Comparison of ENCODE assay signal across 24 cellular contexts in the genomic region with DNA sequence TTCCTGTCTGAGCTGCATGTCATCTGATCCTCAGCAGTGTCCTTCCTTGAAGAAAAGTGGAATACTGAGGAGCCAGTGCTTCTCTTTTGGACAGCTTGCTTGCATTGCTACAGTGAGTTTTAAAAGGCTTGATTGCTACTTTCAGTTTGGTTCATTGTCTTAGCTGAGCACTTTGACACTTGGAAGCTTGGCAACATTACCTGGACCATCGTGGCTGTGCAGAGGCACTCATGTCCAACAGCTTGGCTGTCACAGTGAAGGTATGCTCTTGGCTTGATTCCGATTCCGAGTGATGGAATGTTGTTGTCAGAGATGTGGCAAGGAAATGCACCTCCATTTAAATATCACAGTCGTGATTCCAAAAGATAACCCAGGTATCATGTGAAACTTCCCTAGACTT.
DNase-seq lines count a peak whose midpoint lies in the region; ATAC-seq and TF ChIP-seq lines count a peak whose summit lies in the region.
"Had no signal": no experiment of that assay in that cellular context is flagged by ENCODE, and none has a peak within 500 bp of the region (broad histone marks: within the 10 kb centered on the region; RNA-seq: fewer than 3 reads in every experiment).

No MANE protein-coding gene starts in this region.

- POLR2A ChIA-PET in Panc1 (lab: Charles Lee), result no interaction called here

- no peaks in the 10 kb centered on the region for H3K36me3 Mint-ChIP-seq in GM23338 (ENCODE audit: low read depth)

- H3K4me1 ChIP-seq in heart left ventricle, result peaks cover 0 to 29% (median 12%) of the 10 kb centered on the region in 12 donors
- 0 out of 2 replicates have a peak, but pooled peaks cover 3% of the 10 kb centered on the region for H3K4me1 ChIP-seq in GM23338 (ENCODE audit: insufficient read depth)
- H3K4me1 ChIP-seq in Panc1 (ENCODE audit: control insufficient read depth, insufficient read depth, low read length), result no peaks in the 10 kb centered on the region
- H3K4me1 ChIP-seq in osteoblast (ENCODE audit: insufficient read depth, low read length), result peaks cover 9% of the 10 kb centered on the region

- H3K27ac ChIP-seq in heart left ventricle (peak overlapping the region in 4 of 12 donors; percentile 4 to 31 (median 6)), GM23338 (ENCODE audit: low read depth) (no peak overlapping the region), Panc1 (ENCODE audit: low read length) (no peak overlapping the region), osteoblast (ENCODE audit: low read depth, low read length) (no peak overlapping the region)
- H3K27ac ChIP-seq: HL-60, KMS-11 had no signal

- intact Hi-C loops in Right ventricle myocardium inferior (cut with DNase I) (no loop called here), heart left ventricle (cut with DNase I) (no loop called here), Panc1 (cut with micrococcal nuclease; ENCODE audit: unreplicated experiment) (no loop called here)

- no peaks in the 10 kb centered on the region for H3K9me2 ChIP-seq in GM23338 (ENCODE audit: insufficient read depth)

- no peaks in the 10 kb centered on the region for H3K79me2 ChIP-seq in GM23338 (replicated peaks; ENCODE audit: insufficient read depth)
- no peaks in the 10 kb centered on the region for H3K79me2 ChIP-seq in osteoblast (ENCODE audit: insufficient read depth, low read length)

- H4K20me1 ChIP-seq in GM23338 (replicated peaks; ENCODE audit: insufficient read depth), result no peaks in the 10 kb centered on the region
- no peaks in the 10 kb centered on the region for H4K20me1 ChIP-seq in osteoblast (ENCODE audit: insufficient read depth, low read length)

- TF ChIP-seq CTCF in heart left ventricle (IDR thresholded peaks at IDR 0.05) (no peak), GM23338 (conservative IDR thresholded peaks at IDR 0.05; ENCODE audit: low read depth in 2 of 2) (no peak), Panc1 (IDR thresholded peaks at IDR 0.05) (no peak), osteoblast (IDR thresholded peaks at IDR 0.05; ENCODE audit: extremely low read depth, low read depth, low read length) (no peak)

- peak; percentile 45 for ATAC-seq in Right ventricle myocardium inferior
- no peak for ATAC-seq in heart left ventricle
- no peak for ATAC-seq in GM23338
- 0 out of 2 replicates have a peak, but pooled peaks have one; percentile 48 for ATAC-seq in Panc1
- no peak for ATAC-seq in GM21825 (IDR thresholded peaks at IDR 0.05; ENCODE audit: unreplicated experiment)

- H3F3A ChIP-seq in GM23338 (replicated peaks; ENCODE audit: low read depth), result no peaks in the 10 kb centered on the region

- DNase-seq in Right ventricle myocardium inferior (ENCODE audit: missing footprints) (no peak), heart left ventricle (no peak), GM23338 (ENCODE audit: low spot score) (no peak), Panc1 (ENCODE audit: low read depth, low spot score) (no peak), osteoblast (ENCODE audit: insufficient read length, low spot score, missing footprints) (no peak), NCI-H146 treated with DMSO at 0.1 percent for 48 hours (lab: John Stamatoyannopoulos, UW; ENCODE audit: unreplicated experiment) (no peak)
- no peak for DNase-seq in stimulated activated CD4-positive, alpha-beta T cell treated with anti-CD3 and anti-CD28 coated beads, Interleukin-12 subunit alpha, Interleukin-12 subunit beta, amount 100 ng/mL, for 4 hours
- DNase-seq: AML-193; C1 segment of cervical spinal cord; Calu3; CD8-positive, alpha-beta memory T cell; DMS153; H7; MV-4-11; NCI-H1105 treated with DMSO at 0.1 percent for 48 hours; NCI-H1694; NCI-H2081; NCI-H2171; NCI-H345; NCI-H524; NCI-H774 had no signal

- no peaks in the 10 kb centered on the region for H3K27me3 Mint-ChIP-seq in GM23338 (ENCODE audit: insufficient read depth, low read depth, poor library complexity)

- H3K4me3 ChIP-seq in heart left ventricle (no peak overlapping the region), GM23338 (no peak overlapping the region), Panc1 (ENCODE audit: low read depth in 2 of 2, low read length in 2 of 2) (no peak overlapping the region), osteoblast (ENCODE audit: insufficient read depth, low read length) (no peak overlapping the region)

- BruUV-seq in Panc1 (replicated peaks; lab: Mats Ljungman, UMichigan), result no TSS peak

- TF ChIP-seq POLR2A in heart left ventricle (IDR thresholded peaks at IDR 0.05), result no peak

- in situ Hi-C loops in Panc1 (cut with HindIII; ENCODE audit: low pct_unique_long_range_greater_than_20kb, low sequenced_read_pairs), result no loop called here

- H3K27ac Mint-ChIP-seq in GM23338, result no peak overlapping the region
- H3K27ac Mint-ChIP-seq: CD8-positive, alpha-beta memory T cell had no signal

- no peaks in the 10 kb centered on the region for H3K36me3 ChIP-seq in heart left ventricle
- H3K36me3 ChIP-seq in GM23338 (ENCODE audit: insufficient read depth), result no peaks in the 10 kb centered on the region
- no peaks in the 10 kb centered on the region for H3K36me3 ChIP-seq in Panc1 (ENCODE audit: control insufficient read depth, insufficient read depth, low read length)
- no peaks in the 10 kb centered on the region for H3K36me3 ChIP-seq in osteoblast (ENCODE audit: insufficient read depth, low read length)

- WGBS in heart left ventricle, 4 donors, result 47 to 59% (median 54%) methylated on average over 4 of the region's 4 CpGs

- H3K27me3 ChIP-seq in heart left ventricle (no peaks in the 10 kb centered on the region), GM23338 (ENCODE audit: insufficient read depth) (no peaks in the 10 kb centered on the region), Panc1 (ENCODE audit: control insufficient read depth, insufficient read depth, low read length) (no peaks in the 10 kb centered on the region; the same call in 1 of the 2 replicates), osteoblast (ENCODE audit: insufficient read depth, low read length) (no peaks in the 10 kb centered on the region)

- no peak overlapping the region for H3K4me3 Mint-ChIP-seq in GM23338
- H3K4me3 Mint-ChIP-seq: CD8-positive, alpha-beta memory T cell had no signal

- peaks cover 4% of the 10 kb centered on the region; the same call in 1 of the 3 replicates for H3K4me1 Mint-ChIP-seq in GM23338

- H3K4me2 ChIP-seq in GM23338 (no peak overlapping the region), osteoblast (ENCODE audit: insufficient read depth, low read length) (no peak overlapping the region)
- H3K4me2 ChIP-seq: KMS-11 had no signal

- no peaks in the 10 kb centered on the region for H3K9me3 ChIP-seq in heart left ventricle
- H3K9me3 ChIP-seq in Panc1 (ENCODE audit: control insufficient read depth, insufficient read depth, low read depth, low read length), result no peaks in the 10 kb centered on the region
- H3K9me3 ChIP-seq in osteoblast (ENCODE audit: low read depth, low read length), result no peaks in the 10 kb centered on the region

- CTCF ChIA-PET in Panc1 (lab: Charles Lee), result no interaction called here

- no peaks in the 10 kb centered on the region for H3K9me3 Mint-ChIP-seq in GM23338
- H3K9me3 Mint-ChIP-seq: CD8-positive, alpha-beta memory T cell had no signal

- H2AFZ ChIP-seq in GM23338, result peak overlapping the region; percentile 70; the same call in 1 of the 2 replicates
- peak overlapping the region; percentile 44 for H2AFZ ChIP-seq in osteoblast (ENCODE audit: low read length)

TF ChIP-seq in GM23338, 12 proteins besides CTCF, POLR2A, EP300 and RAD21 (continues in another document):
- TF ChIP-seq EZH2 (IDR thresholded peaks at IDR 0.05; ENCODE audit: low read depth, unreplicated experiment), result no peak
- no peak for TF ChIP-seq POLR2AphosphoS5 (IDR thresholded peaks at IDR 0.05; ENCODE audit: low read depth)
- TF ChIP-seq JUNB (IDR thresholded peaks at IDR 0.05; ENCODE audit: unreplicated experiment), result no peak
- no peak for TF ChIP-seq EZH2phosphoT487 (IDR thresholded peaks at IDR 0.05; ENCODE audit: unreplicated experiment)
- TF ChIP-seq NANOG (IDR thresholded peaks at IDR 0.05; ENCODE audit: borderline replicate concordance), result no peak
- TF ChIP-seq ZNF114 (CRISPR knock-in tag; IDR thresholded peaks at IDR 0.05), result no peak
- TF ChIP-seq, protein P1, sequence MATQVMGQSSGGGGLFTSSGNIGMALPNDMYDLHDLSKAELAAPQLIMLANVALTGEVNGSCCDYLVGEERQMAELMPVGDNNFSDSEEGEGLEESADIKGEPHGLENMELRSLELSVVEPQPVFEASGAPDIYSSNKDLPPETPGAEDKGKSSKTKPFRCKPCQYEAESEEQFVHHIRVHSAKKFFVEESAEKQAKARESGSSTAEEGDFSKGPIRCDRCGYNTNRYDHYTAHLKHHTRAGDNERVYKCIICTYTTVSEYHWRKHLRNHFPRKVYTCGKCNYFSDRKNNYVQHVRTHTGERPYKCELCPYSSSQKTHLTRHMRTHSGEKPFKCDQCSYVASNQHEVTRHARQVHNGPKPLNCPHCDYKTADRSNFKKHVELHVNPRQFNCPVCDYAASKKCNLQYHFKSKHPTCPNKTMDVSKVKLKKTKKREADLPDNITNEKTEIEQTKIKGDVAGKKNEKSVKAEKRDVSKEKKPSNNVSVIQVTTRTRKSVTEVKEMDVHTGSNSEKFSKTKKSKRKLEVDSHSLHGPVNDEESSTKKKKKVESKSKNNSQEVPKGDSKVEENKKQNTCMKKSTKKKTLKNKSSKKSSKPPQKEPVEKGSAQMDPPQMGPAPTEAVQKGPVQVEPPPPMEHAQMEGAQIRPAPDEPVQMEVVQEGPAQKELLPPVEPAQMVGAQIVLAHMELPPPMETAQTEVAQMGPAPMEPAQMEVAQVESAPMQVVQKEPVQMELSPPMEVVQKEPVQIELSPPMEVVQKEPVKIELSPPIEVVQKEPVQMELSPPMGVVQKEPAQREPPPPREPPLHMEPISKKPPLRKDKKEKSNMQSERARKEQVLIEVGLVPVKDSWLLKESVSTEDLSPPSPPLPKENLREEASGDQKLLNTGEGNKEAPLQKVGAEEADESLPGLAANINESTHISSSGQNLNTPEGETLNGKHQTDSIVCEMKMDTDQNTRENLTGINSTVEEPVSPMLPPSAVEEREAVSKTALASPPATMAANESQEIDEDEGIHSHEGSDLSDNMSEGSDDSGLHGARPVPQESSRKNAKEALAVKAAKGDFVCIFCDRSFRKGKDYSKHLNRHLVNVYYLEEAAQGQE (IDR thresholded peaks at IDR 0.05; ENCODE audit: unreplicated experiment), result no peak
- TF ChIP-seq ZNF331 (CRISPR knock-in tag; IDR thresholded peaks at IDR 0.05; ENCODE audit: low read depth), result no peak
- TF ChIP-seq CREB1 (CRISPR knock-in tag; IDR thresholded peaks at IDR 0.05; ENCODE audit: low read depth), result no peak

Comparison
In these comparisons a context has a peak if more than half of its experiments do, and no peak if none do; other contexts are left out.
1. ATAC-seq: peak in Right ventricle myocardium inferior (single experiment) and Panc1 (single experiment); none in heart left ventricle (0 of 4), GM23338 (single experiment) and GM21825 (single experiment).